Comparison of ENCODE assay signal across 29 cellular contexts in genomic region chr10:72462261-72462660, GRCh38.
"Had no signal": no experiment of that assay in that cellular context is flagged by ENCODE, and none has a peak within 500 bp of the region (broad histone marks: within the 10 kb centered on the region; RNA-seq: fewer than 3 reads in every experiment).

No MANE protein-coding gene starts in this region.

- H2AFZ ChIP-seq: hepatocyte had no signal

- ATAC-seq: foreskin keratinocyte; gastroesophageal sphincter; heart left ventricle; left cardiac atrium; left ventricle myocardium superior; naive thymus-derived CD8-positive, alpha-beta T cell; sciatic nerve; stimulated activated naive CD8-positive, alpha-beta T cell treated with anti-CD3 and anti-CD28 coated beads, Interleukin-15, amount 100 ng/mL, for 72 hours had no signal

- DNase-seq: colonic mucosa; effector memory CD4-positive, alpha-beta T cell; foreskin keratinocyte; heart left ventricle; kidney; left cardiac atrium; left ventricle myocardium superior; lower lobe of right lung; mesenchymal stem cell; midbrain; naive thymus-derived CD8-positive, alpha-beta T cell; nephron progenitor cell; nucleus accumbens; stimulated activated CD4-positive, alpha-beta T cell treated with anti-CD3 and anti-CD28 coated beads, Interleukin-12 subunit alpha, Interleukin-12 subunit beta, amount 100 ng/mL, for 4 hours; stimulated activated CD4-positive, alpha-beta T cell treated with anti-CD3 and anti-CD28 coated beads, Interleukin-1b, Interleukin-23, amount 100 ng/mL, for 48 hours; stimulated activated CD4-positive, alpha-beta T cell treated with anti-CD3 and anti-CD28 coated beads, Interleukin-4, amount 100 ng/mL, for 1 hour; stimulated activated CD8-positive, alpha-beta memory T cell treated with anti-CD3 and anti-CD28 coated beads, Interleukin-4, amount 100 ng/mL, for 48 hours; stimulated activated naive CD4-positive, alpha-beta T cell; stimulated activated naive CD8-positive, alpha-beta T cell treated with anti-CD3 and anti-CD28 coated beads, Interleukin-15, amount 100 ng/mL, for 72 hours; transverse colon had no signal

- H3K9me3 ChIP-seq: colonic mucosa, esophagus muscularis mucosa, gastroesophageal sphincter, heart left ventricle, lower lobe of right lung, prostate gland, right atrium auricular region, suprapubic skin, transverse colon, vagina had no signal

- H3K4me2 ChIP-seq: hepatocyte, smooth muscle cell had no signal

- H3K4me3 ChIP-seq: colonic mucosa, esophagus muscularis mucosa, gastroesophageal sphincter, heart left ventricle, hepatocyte, lower lobe of right lung, prostate gland, right atrium auricular region, smooth muscle cell, suprapubic skin, transverse colon, vagina had no signal

- H3K36me3 ChIP-seq: colonic mucosa, lower lobe of right lung, prostate gland, right atrium auricular region, transverse colon, vagina had no signal

- H3K79me2 ChIP-seq: hepatocyte had no signal

- H3K27ac ChIP-seq: colonic mucosa, esophagus muscularis mucosa, foreskin keratinocyte, gastroesophageal sphincter, heart left ventricle, hepatocyte, lower lobe of right lung, prostate gland, right atrium auricular region, suprapubic skin, transverse colon, vagina had no signal

- H3K4me1 ChIP-seq: colonic mucosa, foreskin keratinocyte, lower lobe of right lung, prostate gland, suprapubic skin, vagina had no signal

- H3K27me3 ChIP-seq: colonic mucosa, esophagus muscularis mucosa, foreskin keratinocyte, gastroesophageal sphincter, heart left ventricle, hepatocyte, right atrium auricular region, suprapubic skin, transverse colon, vagina had no signal
